14 cellular contexts compared by ENCODE assay signal in the genomic region with DNA sequence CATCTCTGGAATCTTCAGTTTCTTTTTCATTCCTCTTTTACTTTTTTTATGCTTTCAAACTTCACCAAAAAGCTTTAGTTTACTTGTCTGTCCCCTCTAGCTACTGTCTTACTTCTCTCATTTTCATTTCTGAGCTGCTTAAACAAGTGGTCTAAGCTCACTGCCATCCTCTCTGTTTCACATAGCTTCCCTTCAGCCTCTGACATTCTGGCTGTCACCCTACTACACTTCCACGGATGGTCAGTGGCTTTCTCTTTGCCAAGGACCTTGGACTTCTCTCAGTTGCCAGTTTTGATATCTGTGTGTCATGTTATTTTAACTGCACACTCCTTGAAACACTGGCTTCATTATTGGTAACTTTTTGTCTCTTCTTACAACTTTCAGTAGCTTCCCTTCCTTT.
DNase-seq lines count a peak whose midpoint lies in the region; ATAC-seq, FAIRE-seq and TF ChIP-seq lines count a peak whose summit lies in the region.
"Had no signal": no experiment of that assay in that cellular context is flagged by ENCODE, and none has a peak within 500 bp of the region (broad histone marks: within the 10 kb centered on the region; RNA-seq: fewer than 3 reads in every experiment).

No MANE protein-coding gene starts in this region.

- no peaks in the 10 kb centered on the region for H3K79me2 ChIP-seq in keratinocyte (ENCODE audit: control insufficient read depth, insufficient read depth, low read length)

- POLR2A ChIA-PET in activated CD8-positive, alpha-beta T cell treated with anti-CD3 and anti-CD28 coated beads, Interleukin-2, amount 10 ng/mL, durations not matched to agents 7 days and 5 days (lab: Charles Lee): interaction anchor here (0.7 kb wide), 1 partner anchor 147 kb away, joined by 3 read pairs; no protein-coding TSS in a partner anchor
- POLR2A ChIA-PET in activated CD8-positive, alpha-beta T cell treated with anti-CD3 and anti-CD28 coated beads for 36 hours (lab: Charles Lee): no interaction called here
- POLR2A ChIA-PET in HEK293T (lab: Yijun Ruan, JAX): no interaction called here

- H3K27ac ChIP-seq in adrenal gland: no peak overlapping the region
- peak overlapping the region; percentile 8 for H3K27ac ChIP-seq in keratinocyte (ENCODE audit: control insufficient read depth, insufficient read depth, low read length)
- H3K27ac ChIP-seq in caudate nucleus (ENCODE audit: low read depth, low read length): no peak overlapping the region
- H3K27ac ChIP-seq: 22Rv1 had no signal

- no peaks in the 10 kb centered on the region for H3K36me3 ChIP-seq in adrenal gland (replicated peaks in 1 of 2)
- no peaks in the 10 kb centered on the region for H3K36me3 ChIP-seq in keratinocyte (ENCODE audit: control insufficient read depth in 2 of 2, extremely low read depth in 1 of 2, insufficient read depth in 2 of 2, low read length in 2 of 2)

- H3K9me1 ChIP-seq in keratinocyte (ENCODE audit: control insufficient read depth, extremely low read depth, insufficient read depth, low read length): no peaks in the 10 kb centered on the region

- intact Hi-C loops in activated CD8-positive, alpha-beta T cell treated with anti-CD3 and anti-CD28 coated beads for 36 hours (cut with micrococcal nuclease): no loop called here
- intact Hi-C loops in adrenal gland (cut with DNase I): no loop called here

- peak overlapping the region; percentile 54 for H3K4me2 ChIP-seq in keratinocyte (ENCODE audit: control insufficient read depth, extremely low read depth, insufficient read depth, low read depth, low read length)

- CTCF ChIA-PET in activated CD8-positive, alpha-beta T cell treated with anti-CD3 and anti-CD28 coated beads, Interleukin-2, amount 10 ng/mL, durations not matched to agents 7 days and 5 days (lab: Charles Lee): interaction anchor here (1.2 kb wide), 1 partner anchor 14 kb away, joined by 3 read pairs; no protein-coding TSS in a partner anchor
- CTCF ChIA-PET in activated CD8-positive, alpha-beta T cell treated with anti-CD3 and anti-CD28 coated beads for 36 hours (lab: Charles Lee): no interaction called here
- CTCF ChIA-PET in HEK293T (lab: Yijun Ruan, JAX): no interaction called here

- H3K9me3 ChIP-seq in adrenal gland (replicated peaks in 1 of 3): no peaks in the 10 kb centered on the region
- H3K9me3 ChIP-seq in keratinocyte (ENCODE audit: control insufficient read depth, low read depth, low read length): no peaks in the 10 kb centered on the region

- TF ChIP-seq CTCF in activated CD8-positive, alpha-beta T cell treated with anti-CD3 and anti-CD28 coated beads for 36 hours (IDR thresholded peaks at IDR 0.05): no peak
- TF ChIP-seq CTCF in adrenal gland (IDR thresholded peaks at IDR 0.05) (no peak), keratinocyte (optimal IDR thresholded peaks at IDR 0.05 in 1 of 3, IDR thresholded peaks at IDR 0.05 in 1 of 3, conservative IDR thresholded peaks at IDR 0.05 in 1 of 3; ENCODE audit: extremely low read depth in 1 of 3, insufficient read depth in 2 of 3, low read length in 3 of 3) (no peak), type B pancreatic cell (conservative IDR thresholded peaks at IDR 0.05) (no peak)

- H3K4me3 Mint-ChIP-seq in activated CD8-positive, alpha-beta T cell treated with anti-CD3 and anti-CD28 coated beads, Interleukin-2, amount 10 ng/mL, durations not matched to agents 7 days and 5 days: no peak overlapping the region
- no peak overlapping the region for H3K4me3 Mint-ChIP-seq in activated CD8-positive, alpha-beta T cell treated with anti-CD3 and anti-CD28 coated beads for 36 hours
- peak overlapping the region; percentile 23 for H3K4me3 Mint-ChIP-seq in type B pancreatic cell
- H3K4me3 Mint-ChIP-seq: activated T-cell treated with anti-CD3 and anti-CD28 coated beads, Interleukin-2, amount 50 U/mL, for 24 hours had no signal

- peaks cover 21% of the 10 kb centered on the region for H3K36me3 Mint-ChIP-seq in activated CD8-positive, alpha-beta T cell treated with anti-CD3 and anti-CD28 coated beads, Interleukin-2, amount 10 ng/mL, durations not matched to agents 7 days and 5 days (ENCODE audit: low read depth)
- peaks cover 1% of the 10 kb centered on the region for H3K36me3 Mint-ChIP-seq in activated CD8-positive, alpha-beta T cell treated with anti-CD3 and anti-CD28 coated beads for 36 hours (ENCODE audit: low read depth)
- no peaks in the 10 kb centered on the region for H3K36me3 Mint-ChIP-seq in type B pancreatic cell

- no peak for FAIRE-seq in keratinocyte (lab: Jason Lieb, UNC)

- no peak for ATAC-seq in activated CD8-positive, alpha-beta T cell treated with anti-CD3 and anti-CD28 coated beads, Interleukin-2, amount 10 ng/mL, durations not matched to agents 7 days and 5 days
- no peak for ATAC-seq in activated CD8-positive, alpha-beta T cell treated with anti-CD3 and anti-CD28 coated beads for 36 hours

- dilution Hi-C loops in keratinocyte (cut with MboI; ENCODE audit: extremely low pct_ligation_motif_present, low sequenced_read_pairs): no loop called here

- H3K27me3 ChIP-seq in adrenal gland: no peaks in the 10 kb centered on the region
- no peaks in the 10 kb centered on the region for H3K27me3 ChIP-seq in keratinocyte (ENCODE audit: control insufficient read depth, extremely low read depth, insufficient read depth, low read length)

- no peaks in the 10 kb centered on the region for H3K9me3 Mint-ChIP-seq in activated CD8-positive, alpha-beta T cell treated with anti-CD3 and anti-CD28 coated beads, Interleukin-2, amount 10 ng/mL, durations not matched to agents 7 days and 5 days (ENCODE audit: insufficient read depth)
- H3K9me3 Mint-ChIP-seq in activated CD8-positive, alpha-beta T cell treated with anti-CD3 and anti-CD28 coated beads for 36 hours: no peaks in the 10 kb centered on the region
- no peaks in the 10 kb centered on the region for H3K9me3 Mint-ChIP-seq in type B pancreatic cell
- H3K9me3 Mint-ChIP-seq: activated T-cell treated with anti-CD3 and anti-CD28 coated beads, Interleukin-2, amount 50 U/mL, for 24 hours had no signal

- no peak for DNase-seq in activated CD8-positive, alpha-beta T cell treated with anti-CD3 and anti-CD28 coated beads, Interleukin-2, amount 10 ng/mL, durations not matched to agents 7 days and 5 days
- DNase-seq in activated CD8-positive, alpha-beta T cell treated with anti-CD3 and anti-CD28 coated beads for 36 hours: no peak
- DNase-seq in adrenal gland: peak in 4 of 7 donors; percentile 12 to 36 (median 22)
- DNase-seq in keratinocyte (ENCODE audit: low read depth, low spot score): no peak
- no peak for DNase-seq in type B pancreatic cell (ENCODE audit: extremely low spot score, unreplicated experiment)
- no peak for DNase-seq in NCI-H1105 treated with DMSO at 0.1 percent for 48 hours (lab: John Stamatoyannopoulos, UW)
- no peak for DNase-seq in caudate nucleus (lab: John Stamatoyannopoulos, UW)
- no peak for DNase-seq in HEK293T (ENCODE audit: extremely low spot score)
- DNase-seq: activated CD4-positive, alpha-beta T cell treated with anti-CD3 and anti-CD28 coated beads for 1 hour; activated T-cell treated with anti-CD3 and anti-CD28 coated beads, Interleukin-2, amount 50 U/mL, for 24 hours; GDM1; NCI-H1105; NCI-H446 had no signal

- peak overlapping the region; percentile 6 for H3K27ac Mint-ChIP-seq in activated CD8-positive, alpha-beta T cell treated with anti-CD3 and anti-CD28 coated beads, Interleukin-2, amount 10 ng/mL, durations not matched to agents 7 days and 5 days
- no peak overlapping the region for H3K27ac Mint-ChIP-seq in activated CD8-positive, alpha-beta T cell treated with anti-CD3 and anti-CD28 coated beads for 36 hours
- peak overlapping the region; percentile 69 for H3K27ac Mint-ChIP-seq in type B pancreatic cell
- H3K27ac Mint-ChIP-seq: activated T-cell treated with anti-CD3 and anti-CD28 coated beads, Interleukin-2, amount 50 U/mL, for 24 hours had no signal

- 12 to 28% (median 18%) methylated on average over 1 of the region's 1 CpG for WGBS in adrenal gland, 4 donors

- H3K9ac ChIP-seq in keratinocyte (ENCODE audit: control insufficient read depth, extremely low read depth, insufficient read depth, low read length): peak overlapping the region; percentile 20

- H3K4me1 ChIP-seq in adrenal gland (replicated peaks in 1 of 2) (peaks cover 0 to 6% of the 10 kb centered on the region in 2 donors), keratinocyte (ENCODE audit: control insufficient read depth, extremely low read depth, insufficient read depth, low read length) (peaks cover 20% of the 10 kb centered on the region)

- TF ChIP-seq POLR2A in adrenal gland (IDR thresholded peaks at IDR 0.05): no peak

- H4K20me1 ChIP-seq in keratinocyte (ENCODE audit: control insufficient read depth, extremely low read depth, insufficient read depth, low read length): no peaks in the 10 kb centered on the region

- peaks cover 13% of the 10 kb centered on the region for H3K4me1 Mint-ChIP-seq in activated CD8-positive, alpha-beta T cell treated with anti-CD3 and anti-CD28 coated beads, Interleukin-2, amount 10 ng/mL, durations not matched to agents 7 days and 5 days (ENCODE audit: low read depth)
- peaks cover 17% of the 10 kb centered on the region for H3K4me1 Mint-ChIP-seq in activated CD8-positive, alpha-beta T cell treated with anti-CD3 and anti-CD28 coated beads for 36 hours (ENCODE audit: low read depth)
- peaks cover 8% of the 10 kb centered on the region for H3K4me1 Mint-ChIP-seq in type B pancreatic cell (ENCODE audit: unreplicated experiment)

- no peaks in the 10 kb centered on the region for H3K27me3 Mint-ChIP-seq in activated CD8-positive, alpha-beta T cell treated with anti-CD3 and anti-CD28 coated beads, Interleukin-2, amount 10 ng/mL, durations not matched to agents 7 days and 5 days (ENCODE audit: low read depth)
- H3K27me3 Mint-ChIP-seq in activated CD8-positive, alpha-beta T cell treated with anti-CD3 and anti-CD28 coated beads for 36 hours: no peaks in the 10 kb centered on the region
- H3K27me3 Mint-ChIP-seq in type B pancreatic cell: no peaks in the 10 kb centered on the region
- H3K27me3 Mint-ChIP-seq: activated T-cell treated with anti-CD3 and anti-CD28 coated beads, Interleukin-2, amount 50 U/mL, for 24 hours had no signal

- H3K4me3 ChIP-seq in adrenal gland (no peak overlapping the region), keratinocyte (ENCODE audit: control insufficient read depth in 2 of 3, extremely low read depth in 1 of 3, insufficient read depth in 2 of 3, low read depth in 1 of 3, low read length in 3 of 3) (peak overlapping the region in 1 of 3 experiments; percentile 11)

- peak overlapping the region; percentile 82 for H2AFZ ChIP-seq in keratinocyte (ENCODE audit: control insufficient read depth, low read length)

TF ChIP-seq in HEK293T, 16 proteins besides CTCF, POLR2A, EP300 and RAD21 (continues in another document):
- TF ChIP-seq FOXK2 (IDR thresholded peaks at IDR 0.05): no peak
- no peak for TF ChIP-seq ARNT (IDR thresholded peaks at IDR 0.05)
- TF ChIP-seq NFRKB (IDR thresholded peaks at IDR 0.05): no peak
- no peak for TF ChIP-seq CTBP1 (IDR thresholded peaks at IDR 0.05; ENCODE audit: borderline replicate concordance)
- no peak for TF ChIP-seq ZNF384 (IDR thresholded peaks at IDR 0.05)
- TF ChIP-seq SP1 (IDR thresholded peaks at IDR 0.05): no peak

Comparison
In these comparisons a context has a peak if more than half of its experiments do, and no peak if none do; other contexts are left out.
1. DNase-seq: peak in adrenal gland (4 of 7); none in activated CD8-positive, alpha-beta T cell treated with anti-CD3 and anti-CD28 coated beads, Interleukin-2, amount 10 ng/mL, durations not matched to agents 7 days and 5 days (single experiment), activated CD8-positive, alpha-beta T cell treated with anti-CD3 and anti-CD28 coated beads for 36 hours (single experiment), keratinocyte (single experiment), type B pancreatic cell (single experiment), NCI-H1105 treated with DMSO at 0.1 percent for 48 hours (single experiment), caudate nucleus (0 of 61) and HEK293T (single experiment).